In genomic region chr3:101036213-101036618, GRCh38 we compare ENCODE assay signal across 10 cellular contexts. TPM values are rescaled to one million over a fixed set of nuclear protein-coding genes. Genes with fewer than 3 reads are reported as not detected.
DNase-seq lines count a peak whose midpoint lies in the region; ATAC-seq and TF ChIP-seq lines count a peak whose summit lies in the region.
"Had no signal": no experiment of that assay in that cellular context is flagged by ENCODE, and none has a peak within 500 bp of the region (broad histone marks: within the 10 kb centered on the region; RNA-seq: fewer than 3 reads in every experiment).

No MANE protein-coding gene starts in this region.

- peak overlapping the region; percentile 22 for H3K27ac ChIP-seq in foreskin keratinocyte

- POLR2A ChIA-PET in T-cell (lab: Charles Lee): no interaction called here

- CTCF ChIA-PET in T-cell (lab: Charles Lee): no interaction called here

- peak; percentile 92 for ATAC-seq in foreskin keratinocyte
- ATAC-seq in T-cell (replicated peaks in 1 of 4): no peak
- no peak for ATAC-seq in GM21381 (IDR thresholded peaks at IDR 0.05; ENCODE audit: unreplicated experiment)

- peaks cover 44% of the 10 kb centered on the region for H3K4me1 ChIP-seq in foreskin keratinocyte

- no peak for TF ChIP-seq CTCF in foreskin keratinocyte (conservative IDR thresholded peaks at IDR 0.05)

- H3K36me3 Mint-ChIP-seq in T-cell: no peaks in the 10 kb centered on the region

- no peak overlapping the region for H3K4me3 Mint-ChIP-seq in T-cell

- no peaks in the 10 kb centered on the region for H3K27me3 ChIP-seq in foreskin keratinocyte

- in situ Hi-C loops in SK-MEL-5 (cut with HindIII; ENCODE audit: low pct_unique_long_range_greater_than_20kb, low sequenced_read_pairs): no loop called here

- no peak overlapping the region for H3K27ac Mint-ChIP-seq in T-cell

- H3K9me3 Mint-ChIP-seq in T-cell: peaks cover 0 to 2% (median 0%) of the 10 kb centered on the region in 3 donors

- H3K27me3 Mint-ChIP-seq in T-cell: peaks cover 0 to 10% of the 10 kb centered on the region in 2 donors

- no peaks in the 10 kb centered on the region for H3K4me1 Mint-ChIP-seq in T-cell

- DNase-seq in GM04504 (ENCODE audit: low read depth) (peak; percentile 89), SK-MEL-5 (ENCODE audit: low read depth, low spot score) (peak; percentile 6), foreskin keratinocyte (peak; percentile 97 to 99), pulmonary artery endothelial cell (ENCODE audit: low read depth, low spot score) (peak; percentile 81), T-cell (no peak), NCI-H1105 (lab: John Stamatoyannopoulos, UW) (no peak), NK-92 (lab: John Stamatoyannopoulos, UW; ENCODE audit: unreplicated experiment) (no peak)
- DNase-seq: NCI-H2081 treated with DMSO at 0.1 percent for 48 hours, retina had no signal

RNA-seq across cellular contexts. Expression of gene ABI3BP, which starts 43.0 kb away (rescaled TPM):
- total RNA-seq in SK-MEL-5 (2014; rRNA removed; shearing (Covaris generic)): 0.58 TPM in 1 of 2 replicates, not detected in the other
- 0.10 and 0.48 TPM in 2 replicates for polyA plus RNA-seq in SK-MEL-5 (2015; cell fraction: cytosol; rRNA removed)
- 0.10 TPM in 1 of 2 replicates, not detected in the other for polyA plus RNA-seq in SK-MEL-5 (2015; cell fraction: nucleus; rRNA removed)
- total RNA-seq in foreskin keratinocyte: 2.0 and 2.7 TPM in 2 replicates
- polyA plus RNA-seq in foreskin keratinocyte: 0.62 and 0.68 TPM in 2 replicates
- 9.3 and 14.5 TPM in 2 replicates for total RNA-seq in pulmonary artery endothelial cell
- total RNA-seq in T-cell: under 1 TPM in 3 of 5 donors, not detected in 2; 0.18 to 0.66 (median 0.43) TPM

Comparison
In these comparisons a context has a peak if more than half of its experiments do, and no peak if none do; other contexts are left out.
1. DNase-seq: peak in GM04504 (single experiment), SK-MEL-5 (single experiment), foreskin keratinocyte (2 of 2) and pulmonary artery endothelial cell (single experiment); none in T-cell (0 of 34), NCI-H1105 (single experiment) and NK-92 (single experiment).